Comparison of ENCODE assay signal across 3 cellular contexts in genomic region chr11:35621620-35622019, GRCh38.
TF ChIP-seq lines count a peak whose summit lies in the region.

No MANE protein-coding gene starts in this region.

TF ChIP-seq in A549, 52 proteins besides CTCF, POLR2A, EP300 and RAD21:
- no peak for TF ChIP-seq CBX8 (IDR thresholded peaks at IDR 0.05)
- no peak for TF ChIP-seq POLR2AphosphoS2 (conservative IDR thresholded peaks at IDR 0.05; ENCODE audit: low read length)
- no peak for TF ChIP-seq NR3C1 (IDR thresholded peaks at IDR 0.05)
- no peak for TF ChIP-seq TP53 (CRISPR knock-in tag; IDR thresholded peaks at IDR 0.05)
- no peak for TF ChIP-seq GATA3 (IDR thresholded peaks at IDR 0.05; ENCODE audit: borderline replicate concordance)
- TF ChIP-seq MAX (IDR thresholded peaks at IDR 0.05), result no peak
- no peak for TF ChIP-seq ZNF302 (CRISPR knock-in tag; IDR thresholded peaks at IDR 0.05)
- TF ChIP-seq E2F6 (IDR thresholded peaks at IDR 0.05; ENCODE audit: borderline replicate concordance, low read depth), result no peak
- TF ChIP-seq ZSCAN20 (CRISPR knock-in tag; IDR thresholded peaks at IDR 0.05), result no peak
- TF ChIP-seq, protein P1, sequence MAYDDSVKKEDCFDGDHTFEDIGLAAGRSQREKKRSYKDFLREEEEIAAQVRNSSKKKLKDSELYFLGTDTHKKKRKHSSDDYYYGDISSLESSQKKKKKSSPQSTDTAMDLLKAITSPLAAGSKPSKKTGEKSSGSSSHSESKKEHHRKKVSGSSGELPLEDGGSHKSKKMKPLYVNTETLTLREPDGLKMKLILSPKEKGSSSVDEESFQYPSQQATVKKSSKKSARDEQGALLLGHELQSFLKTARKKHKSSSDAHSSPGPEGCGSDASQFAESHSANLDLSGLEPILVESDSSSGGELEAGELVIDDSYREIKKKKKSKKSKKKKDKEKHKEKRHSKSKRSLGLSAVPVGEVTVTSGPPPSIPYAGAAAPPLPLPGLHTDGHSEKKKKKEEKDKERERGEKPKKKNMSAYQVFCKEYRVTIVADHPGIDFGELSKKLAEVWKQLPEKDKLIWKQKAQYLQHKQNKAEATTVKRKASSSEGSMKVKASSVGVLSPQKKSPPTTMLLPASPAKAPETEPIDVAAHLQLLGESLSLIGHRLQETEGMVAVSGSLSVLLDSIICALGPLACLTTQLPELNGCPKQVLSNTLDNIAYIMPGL (CRISPR knock-in tag; IDR thresholded peaks at IDR 0.05; ENCODE audit: borderline replicate concordance), result no peak
- no peak for TF ChIP-seq RNF2 (IDR thresholded peaks at IDR 0.05; ENCODE audit: borderline replicate concordance, low read depth)
- no peak for TF ChIP-seq FOSB (CRISPR knock-in tag; IDR thresholded peaks at IDR 0.05)
- no peak for TF ChIP-seq HOXB5 (CRISPR knock-in tag; IDR thresholded peaks at IDR 0.05)
- no peak for TF ChIP-seq HOXB13 (CRISPR knock-in tag; IDR thresholded peaks at IDR 0.05; ENCODE audit: low read depth)
- TF ChIP-seq MAZ (IDR thresholded peaks at IDR 0.05; ENCODE audit: borderline replicate concordance, low read depth, low read length), result no peak
- TF ChIP-seq HDAC2 (IDR thresholded peaks at IDR 0.05), result no peak
- TF ChIP-seq ZFP36 (IDR thresholded peaks at IDR 0.05; ENCODE audit: borderline replicate concordance, partially characterized antibody), result no peak

TF ChIP-seq in IMR-90, 13 proteins besides CTCF, POLR2A, EP300 and RAD21:
- TF ChIP-seq, protein P2, sequence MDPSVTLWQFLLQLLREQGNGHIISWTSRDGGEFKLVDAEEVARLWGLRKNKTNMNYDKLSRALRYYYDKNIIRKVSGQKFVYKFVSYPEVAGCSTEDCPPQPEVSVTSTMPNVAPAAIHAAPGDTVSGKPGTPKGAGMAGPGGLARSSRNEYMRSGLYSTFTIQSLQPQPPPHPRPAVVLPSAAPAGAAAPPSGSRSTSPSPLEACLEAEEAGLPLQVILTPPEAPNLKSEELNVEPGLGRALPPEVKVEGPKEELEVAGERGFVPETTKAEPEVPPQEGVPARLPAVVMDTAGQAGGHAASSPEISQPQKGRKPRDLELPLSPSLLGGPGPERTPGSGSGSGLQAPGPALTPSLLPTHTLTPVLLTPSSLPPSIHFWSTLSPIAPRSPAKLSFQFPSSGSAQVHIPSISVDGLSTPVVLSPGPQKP (IDR thresholded peaks at IDR 0.05; ENCODE audit: borderline replicate concordance, low read depth, low read length), result no peak
- TF ChIP-seq RFX5 (IDR thresholded peaks at IDR 0.05; ENCODE audit: low read depth, low read length) (no peak), NFE2L2 (IDR thresholded peaks at IDR 0.05; ENCODE audit: low read depth, low read length) (no peak), CEBPB (IDR thresholded peaks at IDR 0.05; ENCODE audit: low read depth, low read length) (no peak), FOS (IDR thresholded peaks at IDR 0.05; ENCODE audit: low read depth, low read length) (no peak), RCOR1 (IDR thresholded peaks at IDR 0.05; ENCODE audit: insufficient replicate concordance, low read length) (no peak), CHD1 (IDR thresholded peaks at IDR 0.05; ENCODE audit: low read depth, low read length) (no peak), MAFK (IDR thresholded peaks at IDR 0.05; ENCODE audit: low read depth, low read length) (no peak), SMC3 (IDR thresholded peaks at IDR 0.05; ENCODE audit: low read depth, low read length) (no peak), BHLHE40 (IDR thresholded peaks at IDR 0.05; ENCODE audit: low read depth, low read length) (no peak), MXI1 (IDR thresholded peaks at IDR 0.05; ENCODE audit: borderline replicate concordance, low read depth, low read length) (no peak)
- TF ChIP-seq, protein P3, sequence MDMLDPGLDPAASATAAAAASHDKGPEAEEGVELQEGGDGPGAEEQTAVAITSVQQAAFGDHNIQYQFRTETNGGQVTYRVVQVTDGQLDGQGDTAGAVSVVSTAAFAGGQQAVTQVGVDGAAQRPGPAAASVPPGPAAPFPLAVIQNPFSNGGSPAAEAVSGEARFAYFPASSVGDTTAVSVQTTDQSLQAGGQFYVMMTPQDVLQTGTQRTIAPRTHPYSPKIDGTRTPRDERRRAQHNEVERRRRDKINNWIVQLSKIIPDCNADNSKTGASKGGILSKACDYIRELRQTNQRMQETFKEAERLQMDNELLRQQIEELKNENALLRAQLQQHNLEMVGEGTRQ (IDR thresholded peaks at IDR 0.05; ENCODE audit: low read depth, low read length), result no peak
TF ChIP-seq in IMR-90: peak in this region for 0.

TF ChIP-seq in GM23338, 12 proteins besides CTCF, POLR2A, EP300 and RAD21:
- no peak for TF ChIP-seq ZNF331 (CRISPR knock-in tag; IDR thresholded peaks at IDR 0.05; ENCODE audit: low read depth)
- TF ChIP-seq CREB1 (CRISPR knock-in tag; IDR thresholded peaks at IDR 0.05; ENCODE audit: low read depth), result no peak
- TF ChIP-seq, protein P4, sequence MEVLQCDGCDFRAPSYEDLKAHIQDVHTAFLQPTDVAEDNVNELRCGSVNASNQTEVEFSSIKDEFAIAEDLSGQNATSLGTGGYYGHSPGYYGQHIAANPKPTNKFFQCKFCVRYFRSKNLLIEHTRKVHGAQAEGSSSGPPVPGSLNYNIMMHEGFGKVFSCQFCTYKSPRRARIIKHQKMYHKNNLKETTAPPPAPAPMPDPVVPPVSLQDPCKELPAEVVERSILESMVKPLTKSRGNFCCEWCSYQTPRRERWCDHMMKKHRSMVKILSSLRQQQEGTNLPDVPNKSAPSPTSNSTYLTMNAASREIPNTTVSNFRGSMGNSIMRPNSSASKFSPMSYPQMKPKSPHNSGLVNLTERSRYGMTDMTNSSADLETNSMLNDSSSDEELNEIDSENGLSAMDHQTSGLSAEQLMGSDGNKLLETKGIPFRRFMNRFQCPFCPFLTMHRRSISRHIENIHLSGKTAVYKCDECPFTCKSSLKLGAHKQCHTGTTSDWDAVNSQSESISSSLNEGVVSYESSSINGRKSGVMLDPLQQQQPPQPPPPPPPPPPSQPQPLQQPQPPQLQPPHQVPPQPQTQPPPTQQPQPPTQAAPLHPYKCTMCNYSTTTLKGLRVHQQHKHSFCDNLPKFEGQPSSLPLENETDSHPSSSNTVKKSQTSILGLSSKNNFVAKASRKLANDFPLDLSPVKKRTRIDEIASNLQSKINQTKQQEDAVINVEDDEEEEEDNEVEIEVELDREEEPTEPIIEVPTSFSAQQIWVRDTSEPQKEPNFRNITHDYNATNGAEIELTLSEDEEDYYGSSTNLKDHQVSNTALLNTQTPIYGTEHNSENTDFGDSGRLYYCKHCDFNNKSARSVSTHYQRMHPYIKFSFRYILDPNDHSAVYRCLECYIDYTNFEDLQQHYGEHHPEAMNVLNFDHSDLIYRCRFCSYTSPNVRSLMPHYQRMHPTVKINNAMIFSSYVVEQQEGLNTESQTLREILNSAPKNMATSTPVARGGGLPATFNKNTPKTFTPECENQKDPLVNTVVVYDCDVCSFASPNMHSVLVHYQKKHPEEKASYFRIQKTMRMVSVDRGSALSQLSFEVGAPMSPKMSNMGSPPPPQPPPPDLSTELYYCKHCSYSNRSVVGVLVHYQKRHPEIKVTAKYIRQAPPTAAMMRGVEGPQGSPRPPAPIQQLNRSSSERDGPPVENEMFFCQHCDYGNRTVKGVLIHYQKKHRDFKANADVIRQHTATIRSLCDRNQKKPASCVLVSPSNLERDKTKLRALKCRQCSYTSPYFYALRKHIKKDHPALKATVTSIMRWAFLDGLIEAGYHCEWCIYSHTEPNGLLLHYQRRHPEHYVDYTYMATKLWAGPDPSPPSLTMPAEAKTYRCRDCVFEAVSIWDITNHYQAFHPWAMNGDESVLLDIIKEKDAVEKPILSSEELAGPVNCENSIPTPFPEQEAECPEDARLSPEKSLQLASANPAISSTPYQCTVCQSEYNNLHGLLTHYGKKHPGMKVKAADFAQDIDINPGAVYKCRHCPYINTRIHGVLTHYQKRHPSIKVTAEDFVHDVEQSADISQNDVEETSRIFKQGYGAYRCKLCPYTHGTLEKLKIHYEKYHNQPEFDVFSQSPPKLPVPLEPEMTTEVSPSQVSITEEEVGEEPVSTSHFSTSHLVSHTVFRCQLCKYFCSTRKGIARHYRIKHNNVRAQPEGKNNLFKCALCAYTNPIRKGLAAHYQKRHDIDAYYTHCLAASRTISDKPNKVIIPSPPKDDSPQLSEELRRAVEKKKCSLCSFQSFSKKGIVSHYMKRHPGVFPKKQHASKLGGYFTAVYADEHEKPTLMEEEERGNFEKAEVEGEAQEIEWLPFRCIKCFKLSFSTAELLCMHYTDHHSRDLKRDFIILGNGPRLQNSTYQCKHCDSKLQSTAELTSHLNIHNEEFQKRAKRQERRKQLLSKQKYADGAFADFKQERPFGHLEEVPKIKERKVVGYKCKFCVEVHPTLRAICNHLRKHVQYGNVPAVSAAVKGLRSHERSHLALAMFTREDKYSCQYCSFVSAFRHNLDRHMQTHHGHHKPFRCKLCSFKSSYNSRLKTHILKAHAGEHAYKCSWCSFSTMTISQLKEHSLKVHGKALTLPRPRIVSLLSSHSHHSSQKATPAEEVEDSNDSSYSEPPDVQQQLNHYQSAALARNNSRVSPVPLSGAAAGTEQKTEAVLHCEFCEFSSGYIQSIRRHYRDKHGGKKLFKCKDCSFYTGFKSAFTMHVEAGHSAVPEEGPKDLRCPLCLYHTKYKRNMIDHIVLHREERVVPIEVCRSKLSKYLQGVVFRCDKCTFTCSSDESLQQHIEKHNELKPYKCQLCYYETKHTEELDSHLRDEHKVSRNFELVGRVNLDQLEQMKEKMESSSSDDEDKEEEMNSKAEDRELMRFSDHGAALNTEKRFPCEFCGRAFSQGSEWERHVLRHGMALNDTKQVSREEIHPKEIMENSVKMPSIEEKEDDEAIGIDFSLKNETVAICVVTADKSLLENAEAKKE (CRISPR knock-in tag; IDR thresholded peaks at IDR 0.05), result no peak
- TF ChIP-seq JUNB (IDR thresholded peaks at IDR 0.05; ENCODE audit: unreplicated experiment), result no peak
- TF ChIP-seq, protein P5, sequence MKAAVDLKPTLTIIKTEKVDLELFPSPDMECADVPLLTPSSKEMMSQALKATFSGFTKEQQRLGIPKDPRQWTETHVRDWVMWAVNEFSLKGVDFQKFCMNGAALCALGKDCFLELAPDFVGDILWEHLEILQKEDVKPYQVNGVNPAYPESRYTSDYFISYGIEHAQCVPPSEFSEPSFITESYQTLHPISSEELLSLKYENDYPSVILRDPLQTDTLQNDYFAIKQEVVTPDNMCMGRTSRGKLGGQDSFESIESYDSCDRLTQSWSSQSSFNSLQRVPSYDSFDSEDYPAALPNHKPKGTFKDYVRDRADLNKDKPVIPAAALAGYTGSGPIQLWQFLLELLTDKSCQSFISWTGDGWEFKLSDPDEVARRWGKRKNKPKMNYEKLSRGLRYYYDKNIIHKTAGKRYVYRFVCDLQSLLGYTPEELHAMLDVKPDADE (IDR thresholded peaks at IDR 0.05), result no peak
- TF ChIP-seq POLR2AphosphoS5 (IDR thresholded peaks at IDR 0.05; ENCODE audit: low read depth), result no peak
- no peak for TF ChIP-seq STAT1 (IDR thresholded peaks at IDR 0.05; ENCODE audit: unreplicated experiment)
- TF ChIP-seq ZNF114 (CRISPR knock-in tag; IDR thresholded peaks at IDR 0.05), result no peak
